Comparison of ENCODE assay signal across 35 cellular contexts in the genomic region with DNA sequence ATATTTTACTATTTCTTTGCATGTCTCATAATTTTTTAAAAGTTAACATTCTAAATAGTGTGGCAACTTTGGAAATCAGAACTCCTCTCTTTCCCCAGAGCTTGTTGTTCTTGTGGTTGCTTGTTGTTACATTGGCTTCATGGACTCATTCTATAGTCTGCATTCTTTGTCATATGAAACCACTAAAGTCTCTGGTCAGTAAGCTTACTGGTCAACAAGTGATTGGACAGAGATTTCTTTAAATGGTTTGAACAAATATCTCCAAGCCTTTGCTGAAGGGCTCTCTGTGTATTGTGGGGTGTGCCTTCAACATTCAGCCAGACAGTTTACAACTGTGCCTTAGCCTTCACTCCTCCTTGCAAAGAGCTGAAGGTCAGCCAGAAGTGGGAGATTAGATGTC.
"Had no signal": no experiment of that assay in that cellular context is flagged by ENCODE, and none has a peak within 500 bp of the region (broad histone marks: within the 10 kb centered on the region; RNA-seq: fewer than 3 reads in every experiment).

No MANE protein-coding gene starts in this region.

- H3K36me3 Mint-ChIP-seq: activated CD4-positive, alpha-beta memory T cell treated with anti-CD3 and anti-CD28 coated beads for 36 hours; activated naive CD8-positive, alpha-beta T cell treated with anti-CD3 and anti-CD28 coated beads for 36 hours; naive B cell; stimulated activated memory B cell treated with anti-CD40 and anti-IgM and Interleukin-4, amounts not matched to agents 10 μg/mL and 1 μg/mL and 100 μg/mL, for 72 hours had no signal

- DNase-seq: activated CD4-positive, alpha-beta memory T cell treated with anti-CD3 and anti-CD28 coated beads for 36 hours; activated CD4-positive, alpha-beta T cell treated with anti-CD3 and anti-CD28 coated beads, Interleukin-2, amount 10 ng/mL, durations not matched to agents 24 days and 14 days; activated CD4-positive, CD25-positive, alpha-beta regulatory T cell treated with anti-CD3 and anti-CD28 coated beads, Interleukin-2, amount 50 U/mL, for 72 hours; activated CD8-positive, alpha-beta memory T cell treated with anti-CD3 and anti-CD28 coated beads, Interleukin-2, amount 50 U/mL, for 4 hours; activated effector memory CD4-positive, alpha-beta T cell treated with anti-CD3 and anti-CD28 coated beads, Interleukin-2, amount 50 U/mL, for 16 hours; activated naive CD4-positive, alpha-beta T cell treated with anti-CD3 and anti-CD28 coated beads for 36 hours; activated naive CD8-positive, alpha-beta T cell treated with anti-CD3 and anti-CD28 coated beads for 36 hours; activated T-cell treated with anti-CD3 and anti-CD28 coated beads, Interleukin-2, amount 50 U/mL, for 1 hour; amniotic stem cell; central memory CD4-positive, alpha-beta T cell; dermis blood vessel endothelial cell; effector CD4-positive, alpha-beta T cell; heart left ventricle; left ventricle myocardium superior; naive B cell; nucleus accumbens; pancreas; retina; sigmoid colon; stimulated activated CD4-positive, alpha-beta T cell treated with anti-CD3 and anti-CD28 coated beads, Interleukin-1b, Interleukin-23, amount 100 ng/mL, for 48 hours; stimulated activated CD4-positive, alpha-beta T cell treated with anti-CD3 and anti-CD28 coated beads, Interleukin-4, amount 100 ng/mL, for 4 hours; stimulated activated CD8-positive, alpha-beta memory T cell treated with anti-CD3 and anti-CD28 coated beads, Interleukin-4, amount 100 ng/mL, for 48 hours; stimulated activated naive CD8-positive, alpha-beta T cell treated with anti-CD3 and anti-CD28 coated beads, Interleukin-15, amount 100 ng/mL, for 72 hours; substantia nigra; T-helper 2 cell; thyroid gland; upper lobe of right lung had no signal

- H3K9me3 ChIP-seq: breast epithelium, esophagus muscularis mucosa, heart left ventricle, pancreas, prostate gland, sigmoid colon, thyroid gland, upper lobe of right lung had no signal

- H3K4me3 ChIP-seq: breast epithelium, esophagus muscularis mucosa, heart left ventricle, pancreas, prostate gland, sigmoid colon, smooth muscle cell, thyroid gland, upper lobe of right lung had no signal

- H3K4me3 Mint-ChIP-seq: activated CD4-positive, alpha-beta memory T cell treated with anti-CD3 and anti-CD28 coated beads for 36 hours; activated CD4-positive, alpha-beta T cell treated with anti-CD3 and anti-CD28 coated beads, Interleukin-2, amount 10 ng/mL, durations not matched to agents 24 days and 14 days; activated naive CD4-positive, alpha-beta T cell treated with anti-CD3 and anti-CD28 coated beads for 36 hours; activated naive CD8-positive, alpha-beta T cell treated with anti-CD3 and anti-CD28 coated beads for 36 hours; activated T-helper 1 cell treated with anti-CD3 and anti-CD28 coated beads, Interleukin-12 subunit alpha, Interleukin-12 subunit beta, Interleukin-2, Interleukin-4 antibody, amounts not matched to agents 30 ng/mL and 10 ng/mL and 1 ng/mL, durations not matched to agents 14 hours and 24 hours and 36 hours; neural crest cell; stimulated activated memory B cell treated with anti-CD40 and anti-IgM and Interleukin-4, amounts not matched to agents 10 μg/mL and 1 μg/mL and 100 μg/mL, for 72 hours; stimulated activated naive CD8-positive, alpha-beta T cell treated with anti-CD3 and anti-CD28 coated beads, Interleukin-15, amount 100 ng/mL, for 72 hours had no signal

- H3K4me2 ChIP-seq: smooth muscle cell had no signal

- H3K27ac Mint-ChIP-seq: activated CD4-positive, alpha-beta memory T cell treated with anti-CD3 and anti-CD28 coated beads for 36 hours; activated CD4-positive, alpha-beta T cell treated with anti-CD3 and anti-CD28 coated beads, Interleukin-2, amount 10 ng/mL, durations not matched to agents 24 days and 14 days; activated naive CD4-positive, alpha-beta T cell treated with anti-CD3 and anti-CD28 coated beads for 36 hours; activated naive CD8-positive, alpha-beta T cell treated with anti-CD3 and anti-CD28 coated beads for 36 hours; activated T-helper 1 cell treated with anti-CD3 and anti-CD28 coated beads, Interleukin-12 subunit alpha, Interleukin-12 subunit beta, Interleukin-2, Interleukin-4 antibody, amounts not matched to agents 30 ng/mL and 10 ng/mL and 1 ng/mL, durations not matched to agents 14 hours and 24 hours and 36 hours; naive B cell; stimulated activated memory B cell treated with anti-CD40 and anti-IgM and Interleukin-4, amounts not matched to agents 10 μg/mL and 1 μg/mL and 100 μg/mL, for 72 hours; stimulated activated naive CD8-positive, alpha-beta T cell treated with anti-CD3 and anti-CD28 coated beads, Interleukin-15, amount 100 ng/mL, for 72 hours had no signal

- FAIRE-seq: islet of Langerhans, pancreas had no signal

- H3K27me3 Mint-ChIP-seq: activated CD4-positive, alpha-beta memory T cell treated with anti-CD3 and anti-CD28 coated beads for 36 hours; activated CD4-positive, alpha-beta T cell treated with anti-CD3 and anti-CD28 coated beads, Interleukin-2, amount 10 ng/mL, durations not matched to agents 24 days and 14 days; activated naive CD8-positive, alpha-beta T cell treated with anti-CD3 and anti-CD28 coated beads for 36 hours; naive B cell; stimulated activated memory B cell treated with anti-CD40 and anti-IgM and Interleukin-4, amounts not matched to agents 10 μg/mL and 1 μg/mL and 100 μg/mL, for 72 hours; stimulated activated naive CD8-positive, alpha-beta T cell treated with anti-CD3 and anti-CD28 coated beads, Interleukin-15, amount 100 ng/mL, for 72 hours had no signal

- H3K36me3 ChIP-seq: breast epithelium, esophagus muscularis mucosa, heart left ventricle, pancreas, prostate gland, sigmoid colon, thyroid gland, upper lobe of right lung had no signal

- H3K27me3 ChIP-seq: esophagus muscularis mucosa, sigmoid colon, thyroid gland, upper lobe of right lung had no signal

- H3K4me1 ChIP-seq: breast epithelium, esophagus muscularis mucosa, heart left ventricle, pancreas, prostate gland, sigmoid colon, thyroid gland, upper lobe of right lung had no signal

- H3K4me1 Mint-ChIP-seq: activated CD4-positive, alpha-beta T cell treated with anti-CD3 and anti-CD28 coated beads, Interleukin-2, amount 10 ng/mL, durations not matched to agents 24 days and 14 days; activated naive CD8-positive, alpha-beta T cell treated with anti-CD3 and anti-CD28 coated beads for 36 hours; naive B cell; neural crest cell; stimulated activated memory B cell treated with anti-CD40 and anti-IgM and Interleukin-4, amounts not matched to agents 10 μg/mL and 1 μg/mL and 100 μg/mL, for 72 hours; stimulated activated naive CD8-positive, alpha-beta T cell treated with anti-CD3 and anti-CD28 coated beads, Interleukin-15, amount 100 ng/mL, for 72 hours had no signal

- H3K9me3 Mint-ChIP-seq: activated CD4-positive, alpha-beta memory T cell treated with anti-CD3 and anti-CD28 coated beads for 36 hours; activated CD4-positive, alpha-beta T cell treated with anti-CD3 and anti-CD28 coated beads, Interleukin-2, amount 10 ng/mL, durations not matched to agents 24 days and 14 days; activated naive CD4-positive, alpha-beta T cell treated with anti-CD3 and anti-CD28 coated beads for 36 hours; activated naive CD8-positive, alpha-beta T cell treated with anti-CD3 and anti-CD28 coated beads for 36 hours; activated T-helper 1 cell treated with anti-CD3 and anti-CD28 coated beads, Interleukin-12 subunit alpha, Interleukin-12 subunit beta, Interleukin-2, Interleukin-4 antibody, amounts not matched to agents 30 ng/mL and 10 ng/mL and 1 ng/mL, durations not matched to agents 14 hours and 24 hours and 36 hours; neural crest cell; stimulated activated memory B cell treated with anti-CD40 and anti-IgM and Interleukin-4, amounts not matched to agents 10 μg/mL and 1 μg/mL and 100 μg/mL, for 72 hours; stimulated activated naive CD8-positive, alpha-beta T cell treated with anti-CD3 and anti-CD28 coated beads, Interleukin-15, amount 100 ng/mL, for 72 hours had no signal

- H3K27ac ChIP-seq: breast epithelium, esophagus muscularis mucosa, heart left ventricle, pancreas, prostate gland, sigmoid colon, thyroid gland, upper lobe of right lung had no signal
